1 cellular context compared by ENCODE assay signal in the genomic region with DNA sequence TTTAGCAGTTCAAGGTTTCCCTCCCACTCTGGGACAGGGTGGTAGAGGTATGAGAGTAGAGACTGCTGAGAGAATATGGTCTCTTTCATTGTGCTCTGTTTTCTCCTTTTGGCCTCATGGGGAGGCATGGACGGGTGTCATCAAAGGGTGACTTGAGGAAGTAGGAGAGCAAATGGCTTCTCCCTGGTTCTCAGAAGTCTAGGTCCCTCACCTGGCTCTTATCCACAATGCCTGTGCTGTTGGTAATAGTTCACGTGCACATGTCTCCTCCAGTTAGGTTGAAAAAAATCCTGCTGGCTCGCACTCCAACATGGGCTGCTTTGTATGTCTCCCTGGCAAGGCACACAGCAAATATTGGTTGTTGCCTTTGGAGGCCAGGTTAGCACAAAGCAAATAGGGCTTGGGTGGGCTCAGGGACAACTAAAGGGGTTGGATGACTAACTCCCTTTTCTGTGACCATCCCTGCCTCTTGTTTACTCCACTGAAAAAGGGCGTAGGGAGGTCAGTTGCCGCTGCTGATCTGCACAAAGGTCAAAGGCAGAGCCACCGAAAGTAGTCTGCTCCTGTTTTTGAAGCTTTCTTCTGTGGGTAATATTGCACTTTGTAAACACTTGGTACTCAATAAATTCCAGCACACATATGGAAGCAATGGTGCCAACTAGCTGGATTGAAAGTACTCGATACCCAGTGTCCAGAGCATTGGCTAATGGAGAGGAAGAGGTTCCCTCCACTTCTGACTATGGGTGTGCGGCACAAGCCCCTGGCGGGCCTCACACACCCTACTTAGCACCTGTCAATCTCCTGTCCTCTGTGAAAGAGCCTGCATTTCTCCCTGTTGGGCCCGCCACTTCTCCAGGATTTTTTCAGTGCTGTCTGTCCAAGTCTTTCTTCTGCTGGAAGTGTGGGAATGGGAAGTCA.
A peak's percentile ranks its signal among the peaks of the same experiment; 100 is the strongest.
TF ChIP-seq lines count a peak whose summit lies in the region.

No MANE protein-coding gene starts in this region.

TF ChIP-seq in HepG2, 621 proteins besides CTCF, POLR2A, EP300 and RAD21 (continued from another document and continues in another):
- TF ChIP-seq, protein P1, sequence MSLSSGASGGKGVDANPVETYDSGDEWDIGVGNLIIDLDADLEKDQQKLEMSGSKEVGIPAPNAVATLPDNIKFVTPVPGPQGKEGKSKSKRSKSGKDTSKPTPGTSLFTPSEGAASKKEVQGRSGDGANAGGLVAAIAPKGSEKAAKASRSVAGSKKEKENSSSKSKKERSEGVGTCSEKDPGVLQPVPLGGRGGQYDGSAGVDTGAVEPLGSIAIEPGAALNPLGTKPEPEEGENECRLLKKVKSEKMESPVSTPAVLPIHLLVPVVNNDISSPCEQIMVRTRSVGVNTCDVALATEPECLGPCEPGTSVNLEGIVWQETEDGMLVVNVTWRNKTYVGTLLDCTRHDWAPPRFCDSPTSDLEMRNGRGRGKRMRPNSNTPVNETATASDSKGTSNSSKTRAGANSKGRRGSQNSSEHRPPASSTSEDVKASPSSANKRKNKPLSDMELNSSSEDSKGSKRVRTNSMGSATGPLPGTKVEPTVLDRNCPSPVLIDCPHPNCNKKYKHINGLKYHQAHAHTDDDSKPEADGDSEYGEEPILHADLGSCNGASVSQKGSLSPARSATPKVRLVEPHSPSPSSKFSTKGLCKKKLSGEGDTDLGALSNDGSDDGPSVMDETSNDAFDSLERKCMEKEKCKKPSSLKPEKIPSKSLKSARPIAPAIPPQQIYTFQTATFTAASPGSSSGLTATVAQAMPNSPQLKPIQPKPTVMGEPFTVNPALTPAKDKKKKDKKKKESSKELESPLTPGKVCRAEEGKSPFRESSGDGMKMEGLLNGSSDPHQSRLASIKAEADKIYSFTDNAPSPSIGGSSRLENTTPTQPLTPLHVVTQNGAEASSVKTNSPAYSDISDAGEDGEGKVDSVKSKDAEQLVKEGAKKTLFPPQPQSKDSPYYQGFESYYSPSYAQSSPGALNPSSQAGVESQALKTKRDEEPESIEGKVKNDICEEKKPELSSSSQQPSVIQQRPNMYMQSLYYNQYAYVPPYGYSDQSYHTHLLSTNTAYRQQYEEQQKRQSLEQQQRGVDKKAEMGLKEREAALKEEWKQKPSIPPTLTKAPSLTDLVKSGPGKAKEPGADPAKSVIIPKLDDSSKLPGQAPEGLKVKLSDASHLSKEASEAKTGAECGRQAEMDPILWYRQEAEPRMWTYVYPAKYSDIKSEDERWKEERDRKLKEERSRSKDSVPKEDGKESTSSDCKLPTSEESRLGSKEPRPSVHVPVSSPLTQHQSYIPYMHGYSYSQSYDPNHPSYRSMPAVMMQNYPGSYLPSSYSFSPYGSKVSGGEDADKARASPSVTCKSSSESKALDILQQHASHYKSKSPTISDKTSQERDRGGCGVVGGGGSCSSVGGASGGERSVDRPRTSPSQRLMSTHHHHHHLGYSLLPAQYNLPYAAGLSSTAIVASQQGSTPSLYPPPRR (CRISPR knock-in tag; IDR thresholded peaks at IDR 0.05; ENCODE audit: borderline replicate concordance), result peak; percentile 99
- TF ChIP-seq, protein P2, sequence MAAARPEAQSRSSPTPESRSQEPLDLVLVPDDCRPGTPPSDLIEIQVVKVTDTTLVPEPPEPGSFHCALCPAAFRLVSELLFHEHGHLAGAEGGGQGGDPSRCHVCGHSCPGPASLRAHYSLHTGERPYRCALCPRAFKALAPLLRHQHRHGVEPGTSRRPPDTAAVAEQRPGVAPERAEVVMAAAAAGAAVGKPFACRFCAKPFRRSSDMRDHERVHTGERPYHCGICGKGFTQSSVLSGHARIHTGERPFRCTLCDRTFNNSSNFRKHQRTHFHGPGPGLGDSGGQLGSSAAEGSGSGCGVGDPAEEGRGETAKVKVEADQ (CRISPR knock-in tag; IDR thresholded peaks at IDR 0.05; ENCODE audit: borderline replicate concordance), result no peak; the same call in 1 of the 2 replicates
- TF ChIP-seq GFI1 (CRISPR knock-in tag; IDR thresholded peaks at IDR 0.05; ENCODE audit: borderline replicate concordance) (peak; percentile 75; the same call in 1 of the 2 replicates), GTF2F1 (IDR thresholded peaks at IDR 0.05; ENCODE audit: low read length) (no peak), ZNF629 (CRISPR knock-in tag; conservative IDR thresholded peaks at IDR 0.05) (peak; percentile 36; the same call in 1 of the 2 replicates), ZC3H13 (CRISPR knock-in tag; IDR thresholded peaks at IDR 0.05) (no peak), TARDBP (CRISPR knock-in tag; IDR thresholded peaks at IDR 0.05) (peak; percentile 93), ISL2 (CRISPR knock-in tag; IDR thresholded peaks at IDR 0.05) (peak; percentile 89), CENPX (CRISPR knock-in tag; IDR thresholded peaks at IDR 0.05) (no peak), NR2F1 (CRISPR knock-in tag; IDR thresholded peaks at IDR 0.05) (peak; percentile 94 to 97), NFE2L1 (CRISPR knock-in tag; IDR thresholded peaks at IDR 0.05; ENCODE audit: borderline replicate concordance) (no peak), SOX6 (IDR thresholded peaks at IDR 0.05) (no peak), SOX6 (CRISPR knock-in tag; IDR thresholded peaks at IDR 0.05) (peak; percentile 97), ZNF879 (CRISPR knock-in tag; IDR thresholded peaks at IDR 0.05) (no peak), POLR2G (IDR thresholded peaks at IDR 0.05; ENCODE audit: low read depth, low read length) (peak; percentile 37; the same call in 1 of the 2 replicates), ZFAT (CRISPR knock-in tag; conservative IDR thresholded peaks at IDR 0.05) (no peak), ZNF496 (CRISPR knock-in tag; IDR thresholded peaks at IDR 0.05; ENCODE audit: insufficient replicate concordance) (no peak), SMAD9 (CRISPR knock-in tag; IDR thresholded peaks at IDR 0.05) (no peak), ZNF160 (CRISPR knock-in tag; IDR thresholded peaks at IDR 0.05) (no peak), NCOA1 (CRISPR knock-in tag; IDR thresholded peaks at IDR 0.05) (peak; percentile 59; the same call in 1 of the 2 replicates), PCBP1 (IDR thresholded peaks at IDR 0.05; ENCODE audit: borderline replicate concordance, low read depth, low read length) (no peak), BHLHE40 (IDR thresholded peaks at IDR 0.05; ENCODE audit: low read length) (peak; percentile 96), ZNF563 (CRISPR knock-in tag; IDR thresholded peaks at IDR 0.05) (peak; percentile 93)
- TF ChIP-seq, protein P3, sequence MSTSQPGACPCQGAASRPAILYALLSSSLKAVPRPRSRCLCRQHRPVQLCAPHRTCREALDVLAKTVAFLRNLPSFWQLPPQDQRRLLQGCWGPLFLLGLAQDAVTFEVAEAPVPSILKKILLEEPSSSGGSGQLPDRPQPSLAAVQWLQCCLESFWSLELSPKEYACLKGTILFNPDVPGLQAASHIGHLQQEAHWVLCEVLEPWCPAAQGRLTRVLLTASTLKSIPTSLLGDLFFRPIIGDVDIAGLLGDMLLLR (CRISPR knock-in tag; IDR thresholded peaks at IDR 0.05), result no peak
- TF ChIP-seq, protein P4, sequence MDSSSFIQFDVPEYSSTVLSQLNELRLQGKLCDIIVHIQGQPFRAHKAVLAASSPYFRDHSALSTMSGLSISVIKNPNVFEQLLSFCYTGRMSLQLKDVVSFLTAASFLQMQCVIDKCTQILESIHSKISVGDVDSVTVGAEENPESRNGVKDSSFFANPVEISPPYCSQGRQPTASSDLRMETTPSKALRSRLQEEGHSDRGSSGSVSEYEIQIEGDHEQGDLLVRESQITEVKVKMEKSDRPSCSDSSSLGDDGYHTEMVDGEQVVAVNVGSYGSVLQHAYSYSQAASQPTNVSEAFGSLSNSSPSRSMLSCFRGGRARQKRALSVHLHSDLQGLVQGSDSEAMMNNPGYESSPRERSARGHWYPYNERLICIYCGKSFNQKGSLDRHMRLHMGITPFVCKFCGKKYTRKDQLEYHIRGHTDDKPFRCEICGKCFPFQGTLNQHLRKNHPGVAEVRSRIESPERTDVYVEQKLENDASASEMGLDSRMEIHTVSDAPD (CRISPR knock-in tag; IDR thresholded peaks at IDR 0.05), result peak; percentile 92
- TF ChIP-seq, protein P5, sequence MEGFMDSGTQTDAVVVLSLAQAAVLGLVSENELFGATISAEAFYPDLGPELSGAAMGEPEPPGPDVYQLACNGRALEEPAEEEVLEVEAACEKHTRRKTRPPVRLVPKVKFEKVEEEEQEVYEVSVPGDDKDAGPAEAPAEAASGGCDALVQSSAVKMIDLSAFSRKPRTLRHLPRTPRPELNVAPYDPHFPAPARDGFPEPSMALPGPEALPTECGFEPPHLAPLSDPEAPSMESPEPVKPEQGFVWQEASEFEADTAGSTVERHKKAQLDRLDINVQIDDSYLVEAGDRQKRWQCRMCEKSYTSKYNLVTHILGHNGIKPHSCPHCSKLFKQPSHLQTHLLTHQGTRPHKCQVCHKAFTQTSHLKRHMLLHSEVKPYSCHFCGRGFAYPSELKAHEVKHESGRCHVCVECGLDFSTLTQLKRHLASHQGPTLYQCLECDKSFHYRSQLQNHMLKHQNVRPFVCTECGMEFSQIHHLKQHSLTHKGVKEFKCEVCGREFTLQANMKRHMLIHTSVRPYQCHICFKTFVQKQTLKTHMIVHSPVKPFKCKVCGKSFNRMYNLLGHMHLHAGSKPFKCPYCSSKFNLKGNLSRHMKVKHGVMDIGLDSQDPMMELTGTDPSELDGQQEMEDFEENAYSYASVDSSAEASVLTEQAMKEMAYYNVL (CRISPR knock-in tag; IDR thresholded peaks at IDR 0.05; ENCODE audit: borderline replicate concordance), result peak; percentile 56; the same call in 1 of the 2 replicates
- TF ChIP-seq, protein P6, sequence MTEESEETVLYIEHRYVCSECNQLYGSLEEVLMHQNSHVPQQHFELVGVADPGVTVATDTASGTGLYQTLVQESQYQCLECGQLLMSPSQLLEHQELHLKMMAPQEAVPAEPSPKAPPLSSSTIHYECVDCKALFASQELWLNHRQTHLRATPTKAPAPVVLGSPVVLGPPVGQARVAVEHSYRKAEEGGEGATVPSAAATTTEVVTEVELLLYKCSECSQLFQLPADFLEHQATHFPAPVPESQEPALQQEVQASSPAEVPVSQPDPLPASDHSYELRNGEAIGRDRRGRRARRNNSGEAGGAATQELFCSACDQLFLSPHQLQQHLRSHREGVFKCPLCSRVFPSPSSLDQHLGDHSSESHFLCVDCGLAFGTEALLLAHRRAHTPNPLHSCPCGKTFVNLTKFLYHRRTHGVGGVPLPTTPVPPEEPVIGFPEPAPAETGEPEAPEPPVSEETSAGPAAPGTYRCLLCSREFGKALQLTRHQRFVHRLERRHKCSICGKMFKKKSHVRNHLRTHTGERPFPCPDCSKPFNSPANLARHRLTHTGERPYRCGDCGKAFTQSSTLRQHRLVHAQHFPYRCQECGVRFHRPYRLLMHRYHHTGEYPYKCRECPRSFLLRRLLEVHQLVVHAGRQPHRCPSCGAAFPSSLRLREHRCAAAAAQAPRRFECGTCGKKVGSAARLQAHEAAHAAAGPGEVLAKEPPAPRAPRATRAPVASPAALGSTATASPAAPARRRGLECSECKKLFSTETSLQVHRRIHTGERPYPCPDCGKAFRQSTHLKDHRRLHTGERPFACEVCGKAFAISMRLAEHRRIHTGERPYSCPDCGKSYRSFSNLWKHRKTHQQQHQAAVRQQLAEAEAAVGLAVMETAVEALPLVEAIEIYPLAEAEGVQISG (CRISPR knock-in tag; IDR thresholded peaks at IDR 0.05), result peak; percentile 85
- TF ChIP-seq, protein P7, sequence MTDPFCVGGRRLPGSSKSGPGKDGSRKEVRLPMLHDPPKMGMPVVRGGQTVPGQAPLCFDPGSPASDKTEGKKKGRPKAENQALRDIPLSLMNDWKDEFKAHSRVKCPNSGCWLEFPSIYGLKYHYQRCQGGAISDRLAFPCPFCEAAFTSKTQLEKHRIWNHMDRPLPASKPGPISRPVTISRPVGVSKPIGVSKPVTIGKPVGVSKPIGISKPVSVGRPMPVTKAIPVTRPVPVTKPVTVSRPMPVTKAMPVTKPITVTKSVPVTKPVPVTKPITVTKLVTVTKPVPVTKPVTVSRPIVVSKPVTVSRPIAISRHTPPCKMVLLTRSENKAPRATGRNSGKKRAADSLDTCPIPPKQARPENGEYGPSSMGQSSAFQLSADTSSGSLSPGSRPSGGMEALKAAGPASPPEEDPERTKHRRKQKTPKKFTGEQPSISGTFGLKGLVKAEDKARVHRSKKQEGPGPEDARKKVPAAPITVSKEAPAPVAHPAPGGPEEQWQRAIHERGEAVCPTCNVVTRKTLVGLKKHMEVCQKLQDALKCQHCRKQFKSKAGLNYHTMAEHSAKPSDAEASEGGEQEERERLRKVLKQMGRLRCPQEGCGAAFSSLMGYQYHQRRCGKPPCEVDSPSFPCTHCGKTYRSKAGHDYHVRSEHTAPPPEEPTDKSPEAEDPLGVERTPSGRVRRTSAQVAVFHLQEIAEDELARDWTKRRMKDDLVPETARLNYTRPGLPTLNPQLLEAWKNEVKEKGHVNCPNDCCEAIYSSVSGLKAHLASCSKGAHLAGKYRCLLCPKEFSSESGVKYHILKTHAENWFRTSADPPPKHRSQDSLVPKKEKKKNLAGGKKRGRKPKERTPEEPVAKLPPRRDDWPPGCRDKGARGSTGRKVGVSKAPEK (CRISPR knock-in tag; IDR thresholded peaks at IDR 0.05; ENCODE audit: borderline replicate concordance), result peak; percentile 93; the same call in 1 of the 2 replicates
- TF ChIP-seq, protein P8, sequence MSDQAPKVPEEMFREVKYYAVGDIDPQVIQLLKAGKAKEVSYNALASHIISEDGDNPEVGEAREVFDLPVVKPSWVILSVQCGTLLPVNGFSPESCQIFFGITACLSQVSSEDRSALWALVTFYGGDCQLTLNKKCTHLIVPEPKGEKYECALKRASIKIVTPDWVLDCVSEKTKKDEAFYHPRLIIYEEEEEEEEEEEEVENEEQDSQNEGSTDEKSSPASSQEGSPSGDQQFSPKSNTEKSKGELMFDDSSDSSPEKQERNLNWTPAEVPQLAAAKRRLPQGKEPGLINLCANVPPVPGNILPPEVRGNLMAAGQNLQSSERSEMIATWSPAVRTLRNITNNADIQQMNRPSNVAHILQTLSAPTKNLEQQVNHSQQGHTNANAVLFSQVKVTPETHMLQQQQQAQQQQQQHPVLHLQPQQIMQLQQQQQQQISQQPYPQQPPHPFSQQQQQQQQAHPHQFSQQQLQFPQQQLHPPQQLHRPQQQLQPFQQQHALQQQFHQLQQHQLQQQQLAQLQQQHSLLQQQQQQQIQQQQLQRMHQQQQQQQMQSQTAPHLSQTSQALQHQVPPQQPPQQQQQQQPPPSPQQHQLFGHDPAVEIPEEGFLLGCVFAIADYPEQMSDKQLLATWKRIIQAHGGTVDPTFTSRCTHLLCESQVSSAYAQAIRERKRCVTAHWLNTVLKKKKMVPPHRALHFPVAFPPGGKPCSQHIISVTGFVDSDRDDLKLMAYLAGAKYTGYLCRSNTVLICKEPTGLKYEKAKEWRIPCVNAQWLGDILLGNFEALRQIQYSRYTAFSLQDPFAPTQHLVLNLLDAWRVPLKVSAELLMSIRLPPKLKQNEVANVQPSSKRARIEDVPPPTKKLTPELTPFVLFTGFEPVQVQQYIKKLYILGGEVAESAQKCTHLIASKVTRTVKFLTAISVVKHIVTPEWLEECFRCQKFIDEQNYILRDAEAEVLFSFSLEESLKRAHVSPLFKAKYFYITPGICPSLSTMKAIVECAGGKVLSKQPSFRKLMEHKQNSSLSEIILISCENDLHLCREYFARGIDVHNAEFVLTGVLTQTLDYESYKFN (CRISPR knock-in tag; conservative IDR thresholded peaks at IDR 0.05), result peak; percentile 99
- TF ChIP-seq, protein P9, sequence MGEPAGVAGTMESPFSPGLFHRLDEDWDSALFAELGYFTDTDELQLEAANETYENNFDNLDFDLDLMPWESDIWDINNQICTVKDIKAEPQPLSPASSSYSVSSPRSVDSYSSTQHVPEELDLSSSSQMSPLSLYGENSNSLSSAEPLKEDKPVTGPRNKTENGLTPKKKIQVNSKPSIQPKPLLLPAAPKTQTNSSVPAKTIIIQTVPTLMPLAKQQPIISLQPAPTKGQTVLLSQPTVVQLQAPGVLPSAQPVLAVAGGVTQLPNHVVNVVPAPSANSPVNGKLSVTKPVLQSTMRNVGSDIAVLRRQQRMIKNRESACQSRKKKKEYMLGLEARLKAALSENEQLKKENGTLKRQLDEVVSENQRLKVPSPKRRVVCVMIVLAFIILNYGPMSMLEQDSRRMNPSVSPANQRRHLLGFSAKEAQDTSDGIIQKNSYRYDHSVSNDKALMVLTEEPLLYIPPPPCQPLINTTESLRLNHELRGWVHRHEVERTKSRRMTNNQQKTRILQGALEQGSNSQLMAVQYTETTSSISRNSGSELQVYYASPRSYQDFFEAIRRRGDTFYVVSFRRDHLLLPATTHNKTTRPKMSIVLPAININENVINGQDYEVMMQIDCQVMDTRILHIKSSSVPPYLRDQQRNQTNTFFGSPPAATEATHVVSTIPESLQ (CRISPR knock-in tag; conservative IDR thresholded peaks at IDR 0.05), result 0 out of 2 replicates have a peak, but pooled peaks have one; percentile 28
